In the genomic region with DNA sequence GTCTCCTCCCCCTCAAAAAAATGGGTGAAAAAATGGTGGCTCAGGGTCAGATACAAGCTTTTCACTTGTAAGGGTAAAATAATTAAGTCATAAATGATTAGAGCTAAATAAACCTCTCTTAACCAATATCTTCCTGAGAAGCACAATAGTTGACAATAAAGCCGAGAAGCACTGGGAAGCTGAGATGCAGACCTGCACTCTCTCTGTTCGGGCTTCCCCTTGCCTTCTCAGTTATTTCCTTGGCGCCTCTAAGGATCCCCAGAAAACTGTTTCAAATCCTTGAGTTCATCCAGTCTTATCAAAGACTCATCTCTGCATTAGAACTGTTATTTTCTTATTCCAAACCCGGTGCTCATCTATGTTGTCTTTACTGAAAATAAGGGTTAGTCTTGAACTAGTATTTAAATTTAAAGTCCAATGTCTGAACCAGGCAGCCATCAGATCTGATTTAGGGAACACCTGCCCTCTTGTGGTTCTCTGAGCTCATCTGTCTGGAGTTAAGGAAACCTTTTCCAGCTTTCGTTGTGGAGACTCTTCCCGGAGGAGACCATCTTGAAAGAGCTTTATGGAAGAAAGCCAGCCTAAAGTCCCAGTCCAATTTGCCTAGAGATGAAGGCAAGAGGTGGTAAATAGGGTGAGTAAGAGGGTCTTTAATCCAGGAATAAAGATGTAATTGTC, we compare ENCODE assay signal across 8 cellular contexts.
A peak's percentile ranks its signal among the peaks of the same experiment; 100 is the strongest.
DNase-seq lines count a peak whose midpoint lies in the region; ATAC-seq and TF ChIP-seq lines count a peak whose summit lies in the region.

No MANE protein-coding gene starts in this region.

- H3K27ac Mint-ChIP-seq in WTC11: no peak overlapping the region

- 46% methylated on average over 6 of the region's 6 CpGs for WGBS in liver

- POLR2A ChIA-PET in WTC11 (lab: Charles Lee): interaction anchor here (0.9 kb wide), 1 partner anchor 641 kb away, joined by 6 read pairs; no protein-coding TSS in a partner anchor

- peak; percentile 34 to 56 for TF ChIP-seq RAD21 in liver (IDR thresholded peaks at IDR 0.05)

- TF ChIP-seq CTCF in AG10803 (conservative IDR thresholded peaks at IDR 0.05; ENCODE audit: low read length) (peak; percentile 55), WTC11 (IDR thresholded peaks at IDR 0.05) (peak; percentile 25; the same call in 1 of the 2 replicates), liver (IDR thresholded peaks at IDR 0.05; ENCODE audit: low read depth, low read length, missing input control) (no peak)

- CTCF ChIA-PET in WTC11 (lab: Charles Lee): interaction anchor here (0.6 to 2.7 kb wide), 37 partner anchors 9 to 945 kb away, joined by 3 to 40 read pairs (median 4); no protein-coding TSS in a partner anchor

- no peak overlapping the region for H3K9ac ChIP-seq in liver (ENCODE audit: low read depth in 1 of 2, low read length in 2 of 2)

- H3K4me1 Mint-ChIP-seq in WTC11: peaks cover 8% of the 10 kb centered on the region
- no peaks in the 10 kb centered on the region for H3K4me1 Mint-ChIP-seq in activated T-cell treated with anti-CD3 and anti-CD28 coated beads, Interleukin-2, amount 50 U/mL, for 4 hours (ENCODE audit: low read depth)

- H3K4me1 ChIP-seq in liver (ENCODE audit: control insufficient read depth in 4 of 4, insufficient read depth in 4 of 4, low read length in 3 of 4): no peaks in the 10 kb centered on the region

- no peaks in the 10 kb centered on the region for H3K27me3 Mint-ChIP-seq in WTC11 (ENCODE audit: low read depth)
- no peaks in the 10 kb centered on the region for H3K27me3 Mint-ChIP-seq in activated T-cell treated with anti-CD3 and anti-CD28 coated beads, Interleukin-2, amount 50 U/mL, for 4 hours (ENCODE audit: low read depth)

- H3K27me3 ChIP-seq in liver (ENCODE audit: control insufficient read depth in 4 of 4, insufficient read depth in 4 of 4, low read length in 3 of 4): peaks cover 0 to 2% (median 0%) of the 10 kb centered on the region in 4 donors

- H3K4me3 ChIP-seq in AG10803 (ENCODE audit: low read length): no peak overlapping the region
- no peak overlapping the region for H3K4me3 ChIP-seq in liver (ENCODE audit: low read depth in 1 of 3, low read length in 3 of 3)

- ATAC-seq in WTC11: peak; percentile 97
- no peak for ATAC-seq in HG02678 (IDR thresholded peaks at IDR 0.05; ENCODE audit: unreplicated experiment)
- ATAC-seq in activated T-cell treated with anti-CD3 and anti-CD28 coated beads, Interleukin-2, amount 50 U/mL, for 4 hours: no peak

- peak overlapping the region; percentile 9; the same call in 1 of the 2 replicates for H3K4me3 Mint-ChIP-seq in WTC11
- no peak overlapping the region for H3K4me3 Mint-ChIP-seq in activated T-cell treated with anti-CD3 and anti-CD28 coated beads, Interleukin-2, amount 50 U/mL, for 4 hours

- H3K9me3 ChIP-seq in liver (ENCODE audit: control insufficient read depth in 4 of 4, low read length in 3 of 4): no peaks in the 10 kb centered on the region

- no peaks in the 10 kb centered on the region for H3K36me3 ChIP-seq in liver (ENCODE audit: control insufficient read depth in 4 of 4, insufficient read depth in 3 of 4, low read depth in 1 of 4, low read length in 3 of 4)

- DNase-seq in AG10803 (ENCODE audit: low read depth): peak; percentile 35
- DNase-seq in KBM-7: peak; percentile 26
- peak; percentile 22 for DNase-seq in WTC11 (ENCODE audit: low spot score)
- DNase-seq in DMS79 (lab: John Stamatoyannopoulos, UW): no peak
- no peak for DNase-seq in activated T-cell treated with anti-CD3 and anti-CD28 coated beads, Interleukin-2, amount 50 U/mL, for 4 hours
- DNase-seq in NCI-H446 treated with DMSO at 0.1 percent for 48 hours (lab: John Stamatoyannopoulos, UW): no peak

- H3K9me3 Mint-ChIP-seq in WTC11: no peaks in the 10 kb centered on the region
- H3K9me3 Mint-ChIP-seq in activated T-cell treated with anti-CD3 and anti-CD28 coated beads, Interleukin-2, amount 50 U/mL, for 4 hours: no peaks in the 10 kb centered on the region

- no peaks in the 10 kb centered on the region for H3K36me3 Mint-ChIP-seq in WTC11
- H3K36me3 Mint-ChIP-seq in activated T-cell treated with anti-CD3 and anti-CD28 coated beads, Interleukin-2, amount 50 U/mL, for 4 hours (ENCODE audit: insufficient read depth): no peaks in the 10 kb centered on the region

- in situ Hi-C loops in KBM-7 (cut with MboI; ENCODE audit: low pct_unique_long_range_greater_than_20kb, low sequenced_read_pairs): no loop called here

- H3K27ac ChIP-seq in liver (ENCODE audit: low read depth in 1 of 2, low read length in 2 of 2): no peak overlapping the region

TF ChIP-seq in WTC11, 78 proteins besides CTCF, POLR2A, EP300 and RAD21 (continues in another document):
- no peak for TF ChIP-seq SMAD3 (CRISPR knock-in tag; IDR thresholded peaks at IDR 0.05; ENCODE audit: borderline replicate concordance)
- TF ChIP-seq GRHL2 (CRISPR knock-in tag; IDR thresholded peaks at IDR 0.05; ENCODE audit: insufficient replicate concordance, severe bottlenecking): no peak
- TF ChIP-seq, protein P1, sequence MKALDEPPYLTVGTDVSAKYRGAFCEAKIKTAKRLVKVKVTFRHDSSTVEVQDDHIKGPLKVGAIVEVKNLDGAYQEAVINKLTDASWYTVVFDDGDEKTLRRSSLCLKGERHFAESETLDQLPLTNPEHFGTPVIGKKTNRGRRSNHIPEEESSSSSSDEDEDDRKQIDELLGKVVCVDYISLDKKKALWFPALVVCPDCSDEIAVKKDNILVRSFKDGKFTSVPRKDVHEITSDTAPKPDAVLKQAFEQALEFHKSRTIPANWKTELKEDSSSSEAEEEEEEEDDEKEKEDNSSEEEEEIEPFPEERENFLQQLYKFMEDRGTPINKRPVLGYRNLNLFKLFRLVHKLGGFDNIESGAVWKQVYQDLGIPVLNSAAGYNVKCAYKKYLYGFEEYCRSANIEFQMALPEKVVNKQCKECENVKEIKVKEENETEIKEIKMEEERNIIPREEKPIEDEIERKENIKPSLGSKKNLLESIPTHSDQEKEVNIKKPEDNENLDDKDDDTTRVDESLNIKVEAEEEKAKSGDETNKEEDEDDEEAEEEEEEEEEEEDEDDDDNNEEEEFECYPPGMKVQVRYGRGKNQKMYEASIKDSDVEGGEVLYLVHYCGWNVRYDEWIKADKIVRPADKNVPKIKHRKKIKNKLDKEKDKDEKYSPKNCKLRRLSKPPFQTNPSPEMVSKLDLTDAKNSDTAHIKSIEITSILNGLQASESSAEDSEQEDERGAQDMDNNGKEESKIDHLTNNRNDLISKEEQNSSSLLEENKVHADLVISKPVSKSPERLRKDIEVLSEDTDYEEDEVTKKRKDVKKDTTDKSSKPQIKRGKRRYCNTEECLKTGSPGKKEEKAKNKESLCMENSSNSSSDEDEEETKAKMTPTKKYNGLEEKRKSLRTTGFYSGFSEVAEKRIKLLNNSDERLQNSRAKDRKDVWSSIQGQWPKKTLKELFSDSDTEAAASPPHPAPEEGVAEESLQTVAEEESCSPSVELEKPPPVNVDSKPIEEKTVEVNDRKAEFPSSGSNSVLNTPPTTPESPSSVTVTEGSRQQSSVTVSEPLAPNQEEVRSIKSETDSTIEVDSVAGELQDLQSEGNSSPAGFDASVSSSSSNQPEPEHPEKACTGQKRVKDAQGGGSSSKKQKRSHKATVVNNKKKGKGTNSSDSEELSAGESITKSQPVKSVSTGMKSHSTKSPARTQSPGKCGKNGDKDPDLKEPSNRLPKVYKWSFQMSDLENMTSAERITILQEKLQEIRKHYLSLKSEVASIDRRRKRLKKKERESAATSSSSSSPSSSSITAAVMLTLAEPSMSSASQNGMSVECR (CRISPR knock-in tag; IDR thresholded peaks at IDR 0.05; ENCODE audit: borderline replicate concordance): no peak

TF ChIP-seq in liver, 16 proteins besides CTCF, POLR2A, EP300 and RAD21:
- TF ChIP-seq RXRA (IDR thresholded peaks at IDR 0.05): no peak
- TF ChIP-seq HNF4G (IDR thresholded peaks at IDR 0.05): no peak
- no peak for TF ChIP-seq EGR1 (IDR thresholded peaks at IDR 0.05; ENCODE audit: low read depth in 2 of 2)
- TF ChIP-seq TAF1 (conservative IDR thresholded peaks at IDR 0.05): no peak
- no peak for TF ChIP-seq ATF3 (IDR thresholded peaks at IDR 0.05)

Comparison
In these comparisons a context has a peak if more than half of its experiments do, and no peak if none do; other contexts are left out.
1. DNase-seq: peak in AG10803 (single experiment), KBM-7 (single experiment) and WTC11 (single experiment); none in DMS79 (single experiment), activated T-cell treated with anti-CD3 and anti-CD28 coated beads, Interleukin-2, amount 50 U/mL, for 4 hours (single experiment) and NCI-H446 treated with DMSO at 0.1 percent for 48 hours (single experiment).